In the genomic region with DNA sequence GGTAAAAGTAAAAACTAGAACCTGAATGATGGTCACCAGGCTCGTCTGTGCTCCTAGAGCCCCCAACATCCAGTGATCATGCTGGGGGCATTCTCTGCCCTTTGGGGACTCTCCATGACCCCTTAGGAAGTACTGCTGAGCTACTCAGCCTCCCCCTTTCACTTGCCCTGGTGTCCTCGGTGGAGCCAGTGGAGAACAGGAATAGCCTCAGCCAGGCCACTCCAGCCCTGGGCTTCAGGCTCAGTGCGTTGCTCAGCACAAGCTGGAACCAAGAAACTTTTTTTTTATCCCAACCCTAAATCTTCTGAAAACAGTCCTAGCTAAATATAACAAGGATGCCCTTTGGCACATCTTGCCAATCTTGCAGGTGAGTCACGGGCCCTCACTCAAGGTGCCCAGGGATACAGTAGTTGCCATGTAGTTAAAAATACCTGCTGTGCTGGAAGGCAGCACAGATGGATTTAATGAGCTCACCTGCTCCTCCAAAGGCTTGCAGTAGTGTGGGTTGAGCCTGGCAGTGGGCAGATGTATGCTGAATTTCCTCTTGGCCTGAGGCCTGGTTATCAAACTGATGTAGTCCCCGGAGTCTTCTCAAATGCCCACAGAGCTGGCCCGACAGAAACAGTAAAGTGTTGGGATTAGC, we compare ENCODE assay signal across 28 cellular contexts. TPM values are rescaled to one million over a fixed set of nuclear protein-coding genes. Genes with fewer than 3 reads are reported as not detected.
A peak's percentile ranks its signal among the peaks of the same experiment; 100 is the strongest.
DNase-seq lines count a peak whose midpoint lies in the region; ATAC-seq and TF ChIP-seq lines count a peak whose summit lies in the region.
"Had no signal": no experiment of that assay in that cellular context is flagged by ENCODE, and none has a peak within 500 bp of the region (broad histone marks: within the 10 kb centered on the region; RNA-seq: fewer than 3 reads in every experiment).

No MANE protein-coding gene starts in this region.

- H3K27ac Mint-ChIP-seq in WTC11: no peak overlapping the region
- H3K27ac Mint-ChIP-seq: activated CD8-positive, alpha-beta T cell treated with anti-CD3 and anti-CD28 coated beads for 36 hours; activated naive CD8-positive, alpha-beta T cell treated with anti-CD3 and anti-CD28 coated beads for 36 hours; GM23338; stimulated activated memory B cell treated with anti-CD40 and anti-IgM and Interleukin-4, amounts not matched to agents 10 μg/mL and 1 μg/mL and 100 μg/mL, for 72 hours; T-helper 17 cell had no signal

- POLR2A ChIA-PET in WTC11 (lab: Charles Lee): no interaction called here

- H3K9me3 ChIP-seq in MG63: no peaks in the 10 kb centered on the region
- H3K9me3 ChIP-seq: BE2C, neutrophil, prostate gland had no signal

- CTCF ChIA-PET in WTC11 (lab: Charles Lee): interaction anchor here (1.0 to 1.4 kb wide), 3 partner anchors 47 to 235 kb away, joined by 3 to 4 read pairs (median 3); partner anchors contain the start of gene TMEM158

- H3K9me3 Mint-ChIP-seq in WTC11: peaks cover 20% of the 10 kb centered on the region

- H3K4me1 Mint-ChIP-seq in WTC11: peaks cover 34% of the 10 kb centered on the region
- H3K4me1 Mint-ChIP-seq: activated naive CD8-positive, alpha-beta T cell treated with anti-CD3 and anti-CD28 coated beads for 36 hours; stimulated activated memory B cell treated with anti-CD40 and anti-IgM and Interleukin-4, amounts not matched to agents 10 μg/mL and 1 μg/mL and 100 μg/mL, for 72 hours; T-helper 17 cell had no signal

- in situ Hi-C loops in GM13976 (cut with MboI; ENCODE audit: low sequenced_read_pairs, unreplicated experiment): no loop called here

- DNase-seq in NCI-H748 (lab: John Stamatoyannopoulos, UW; ENCODE audit: unreplicated experiment): peak; percentile 28
- DNase-seq in NCI-H748 treated with DMSO at 0.1 percent for 48 hours (lab: John Stamatoyannopoulos, UW): no peak
- DNase-seq in NCI-H345 (lab: John Stamatoyannopoulos, UW): peak; percentile 45
- DNase-seq in cerebellum (ENCODE audit: low spot score): peak; percentile 28
- peak; percentile 3 for DNase-seq in retina
- DNase-seq in MG63: no peak
- DNase-seq in GM13976 (ENCODE audit: low spot score): no peak
- no peak for DNase-seq in WTC11 (ENCODE audit: low spot score)
- DNase-seq: ACHN; activated CD8-positive, alpha-beta T cell treated with anti-CD3 and anti-CD28 coated beads for 36 hours; activated effector memory CD4-positive, alpha-beta T cell treated with Interleukin-2 at 50 U/mL for 16 hours; activated naive CD8-positive, alpha-beta T cell treated with anti-CD3 and anti-CD28 coated beads for 36 hours; aorta; BE2C; hippocampal formation; NCI-H1694; NCI-H526; sigmoid colon; SK-N-SH; stimulated activated CD4-positive, alpha-beta T cell treated with anti-CD3 and anti-CD28 coated beads, Interleukin-4, amount 100 ng/mL, for 4 hours; T-helper 17 cell had no signal

- peaks cover 18% of the 10 kb centered on the region for H3K27me3 Mint-ChIP-seq in WTC11 (ENCODE audit: low read depth)

- no peak overlapping the region for H3K4me3 ChIP-seq in MG63
- H3K4me3 ChIP-seq: cardiac muscle cell, GM12878, GM23338, prostate gland, sigmoid colon, upper lobe of left lung had no signal

- H3K27me3 ChIP-seq in MG63: no peaks in the 10 kb centered on the region
- H3K27me3 ChIP-seq: BE2C, cardiac muscle cell, neutrophil, sigmoid colon, upper lobe of left lung had no signal

- no peak for ATAC-seq in WTC11
- ATAC-seq: activated CD8-positive, alpha-beta T cell treated with anti-CD3 and anti-CD28 coated beads for 36 hours; GM12878; stimulated activated memory B cell treated with anti-CD40 and anti-IgM and Interleukin-4, amounts not matched to agents 10 μg/mL and 1 μg/mL and 100 μg/mL, for 72 hours; T-helper 17 cell had no signal

- H3K4me3 Mint-ChIP-seq in WTC11: no peak overlapping the region
- H3K4me3 Mint-ChIP-seq: activated CD8-positive, alpha-beta T cell treated with anti-CD3 and anti-CD28 coated beads for 36 hours; activated naive CD8-positive, alpha-beta T cell treated with anti-CD3 and anti-CD28 coated beads for 36 hours; GM23338; stimulated activated memory B cell treated with anti-CD40 and anti-IgM and Interleukin-4, amounts not matched to agents 10 μg/mL and 1 μg/mL and 100 μg/mL, for 72 hours; T-helper 17 cell had no signal

- TF ChIP-seq CTCF in GM13976 (IDR thresholded peaks at IDR 0.05; ENCODE audit: borderline replicate concordance, control extremely low read depth, extremely low read depth, insufficient read depth, missing control alignments) (no peak), WTC11 (IDR thresholded peaks at IDR 0.05) (no peak)

- H3K36me3 Mint-ChIP-seq in WTC11: peaks cover 16% of the 10 kb centered on the region
- H3K36me3 Mint-ChIP-seq: activated naive CD8-positive, alpha-beta T cell treated with anti-CD3 and anti-CD28 coated beads for 36 hours; stimulated activated memory B cell treated with anti-CD40 and anti-IgM and Interleukin-4, amounts not matched to agents 10 μg/mL and 1 μg/mL and 100 μg/mL, for 72 hours had no signal

- H3K36me3 ChIP-seq in MG63: no peaks in the 10 kb centered on the region
- H3K36me3 ChIP-seq: BE2C, cardiac muscle cell, neutrophil, prostate gland, sigmoid colon, upper lobe of left lung had no signal

TF ChIP-seq in WTC11, 78 proteins besides CTCF, POLR2A, EP300 and RAD21:
- TF ChIP-seq NR3C1 (CRISPR knock-in tag; conservative IDR thresholded peaks at IDR 0.05; ENCODE audit: low read depth) (no peak), SMAD4 (CRISPR knock-in tag; IDR thresholded peaks at IDR 0.05) (no peak), ZNF232 (CRISPR knock-in tag; IDR thresholded peaks at IDR 0.05) (no peak), PREB (CRISPR knock-in tag; IDR thresholded peaks at IDR 0.05; ENCODE audit: borderline replicate concordance) (no peak), ZNF416 (CRISPR knock-in tag; IDR thresholded peaks at IDR 0.05) (no peak), ZSCAN18 (CRISPR knock-in tag; IDR thresholded peaks at IDR 0.05) (no peak), NFE2L1 (CRISPR knock-in tag; IDR thresholded peaks at IDR 0.05) (no peak), HMGA2 (CRISPR knock-in tag; IDR thresholded peaks at IDR 0.05) (no peak)
- TF ChIP-seq, protein P1, sequence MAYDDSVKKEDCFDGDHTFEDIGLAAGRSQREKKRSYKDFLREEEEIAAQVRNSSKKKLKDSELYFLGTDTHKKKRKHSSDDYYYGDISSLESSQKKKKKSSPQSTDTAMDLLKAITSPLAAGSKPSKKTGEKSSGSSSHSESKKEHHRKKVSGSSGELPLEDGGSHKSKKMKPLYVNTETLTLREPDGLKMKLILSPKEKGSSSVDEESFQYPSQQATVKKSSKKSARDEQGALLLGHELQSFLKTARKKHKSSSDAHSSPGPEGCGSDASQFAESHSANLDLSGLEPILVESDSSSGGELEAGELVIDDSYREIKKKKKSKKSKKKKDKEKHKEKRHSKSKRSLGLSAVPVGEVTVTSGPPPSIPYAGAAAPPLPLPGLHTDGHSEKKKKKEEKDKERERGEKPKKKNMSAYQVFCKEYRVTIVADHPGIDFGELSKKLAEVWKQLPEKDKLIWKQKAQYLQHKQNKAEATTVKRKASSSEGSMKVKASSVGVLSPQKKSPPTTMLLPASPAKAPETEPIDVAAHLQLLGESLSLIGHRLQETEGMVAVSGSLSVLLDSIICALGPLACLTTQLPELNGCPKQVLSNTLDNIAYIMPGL (CRISPR knock-in tag; IDR thresholded peaks at IDR 0.05): no peak

RNA-seq across cellular contexts. Expression of gene TMEM158, which starts 46.9 kb away (rescaled TPM):
- 5.2 TPM for total RNA-seq in cerebellum
- total RNA-seq in MG63 (2014; rRNA removed; shearing (Covaris generic); ENCODE audit: low replicate concordance): 13.5 and 17.0 TPM in 2 replicates
- 17.9 to 19.0 TPM (median 18.5 TPM) in 3 replicates for total RNA-seq in WTC11 (2021)
- total RNA-seq: activated CD8-positive, alpha-beta T cell treated with anti-CD3 and anti-CD28 coated beads for 36 hours; GM12878 had no signal

Comparison
In these comparisons a context has a peak if more than half of its experiments do, and no peak if none do; other contexts are left out.
1. DNase-seq: peak in NCI-H748 (single experiment), NCI-H345 (single experiment), cerebellum (single experiment) and retina (single experiment); none in NCI-H748 treated with DMSO at 0.1 percent for 48 hours (single experiment), MG63 (single experiment), GM13976 (single experiment) and WTC11 (single experiment).